Comparison of ENCODE assay signal across 8 cellular contexts in the genomic region with DNA sequence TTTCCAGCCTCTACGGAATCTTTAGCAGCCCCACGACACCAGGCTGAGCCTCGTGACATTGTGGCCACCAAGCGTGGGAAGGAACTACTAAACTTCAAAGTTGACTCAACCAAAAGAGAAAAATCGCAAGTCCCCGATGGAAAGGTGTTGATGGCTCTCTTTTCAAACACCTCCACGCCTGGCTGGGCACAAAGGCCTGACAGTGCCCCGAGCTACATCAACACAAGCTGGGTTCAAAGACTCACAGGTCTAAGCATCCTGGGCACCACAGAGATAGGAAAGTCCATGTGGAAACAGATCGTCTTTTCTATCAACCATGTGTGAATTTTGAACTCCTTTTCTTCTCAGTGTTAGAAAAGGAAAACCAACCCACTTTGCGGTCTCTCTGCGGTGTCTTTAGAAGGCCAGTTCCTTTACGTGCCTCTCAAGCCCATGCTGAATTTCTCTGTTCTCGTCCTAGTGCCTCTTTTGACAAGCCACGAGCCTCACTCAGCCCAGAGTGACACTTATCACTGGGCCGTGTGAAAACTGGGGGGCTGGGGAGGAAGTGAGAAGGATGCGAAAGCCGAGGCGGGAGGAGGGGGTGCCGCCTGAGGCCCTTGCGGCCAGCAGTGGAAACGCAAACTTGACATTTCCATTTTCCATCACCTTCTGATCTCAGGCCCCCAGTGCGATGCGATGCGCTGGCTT. TPM values are rescaled to one million over a fixed set of nuclear protein-coding genes. Genes with fewer than 3 reads are reported as not detected.
DNase-seq lines count a peak whose midpoint lies in the region; ATAC-seq, FAIRE-seq and TF ChIP-seq lines count a peak whose summit lies in the region.

No MANE protein-coding gene starts in this region.

- FAIRE-seq in K562 (lab: Jason Lieb, UNC) (no peak), small intestine (lab: Jason Lieb, UNC) (no peak)

- WGBS in K562 (ENCODE audit: insufficient coverage, low coverage, missing lambda C conversion rate): 59% methylated on average over 24 of the region's 24 CpGs
- WGBS in small intestine, 3 donors: 63 to 74% (median 64%) methylated on average over 23 to 24 of the region's 24 CpGs

- peak in 2 of 3 experiments; percentile 32 to 41; a peak in 2 of 6 replicates for TF ChIP-seq CTCF in K562 (IDR thresholded peaks at IDR 0.05 in 2 of 3, conservative IDR thresholded peaks at IDR 0.05 in 1 of 3; ENCODE audit: insufficient read depth in 2 of 3, low read depth in 1 of 3, low read length in 3 of 3)

- no peaks in the 10 kb centered on the region for H4K20me1 ChIP-seq in K562 (replicated peaks; ENCODE audit: control insufficient read depth, insufficient read depth, low read length)

- no peak overlapping the region for H3K27ac ChIP-seq in K562 (ENCODE audit: extremely low read depth, low read depth, low read length)
- peak overlapping the region; percentile 28 to 70 for H3K27ac ChIP-seq in small intestine (ENCODE audit: low read depth in 1 of 2, low read length in 1 of 2)

- no peaks in the 10 kb centered on the region for H3K36me3 Mint-ChIP-seq in T-helper 17 cell (ENCODE audit: low read depth)

- H3K79me2 ChIP-seq in K562 (ENCODE audit: control insufficient read depth, insufficient read depth, low read length): no peaks in the 10 kb centered on the region

- H3K4me3 ChIP-seq in K562 (no peak overlapping the region), small intestine (ENCODE audit: low read depth in 1 of 2, low read length in 2 of 2) (no peak overlapping the region)

- no peaks in the 10 kb centered on the region for H3K27me3 ChIP-seq in K562 (ENCODE audit: control insufficient read depth in 2 of 2, insufficient read depth in 2 of 2, low read length in 2 of 2)
- no peaks in the 10 kb centered on the region for H3K27me3 ChIP-seq in small intestine (ENCODE audit: control insufficient read depth in 2 of 2, insufficient read depth in 2 of 2, low read length in 2 of 2)

- H3K4me1 Mint-ChIP-seq in T-helper 17 cell: peaks cover 30% of the 10 kb centered on the region

- intact Hi-C loops in K562 (cut with micrococcal nuclease): loop anchor here (2.0 kb wide), 1 partner anchor 91 kb away; no protein-coding TSS in a partner anchor

- DNase-seq in T-helper 17 cell (peak in 1 of 3 donors; percentile 13), K562 (ENCODE audit: extremely low read depth in 1 of 4, low spot score in 3 of 4) (peak in 2 of 4 experiments; percentile 34 to 46), small intestine (peak; percentile 56), NCI-H1092 (lab: John Stamatoyannopoulos, UW) (no peak), middle frontal gyrus (ENCODE audit: extremely low spot score, low spot score) (no peak), HUDEP-2 (lab: John Stamatoyannopoulos, UW; ENCODE audit: unreplicated experiment in 76 of 76) (no peak)

- H3K36me3 ChIP-seq in K562 (ENCODE audit: control insufficient read depth, insufficient read depth, low read length) (no peaks in the 10 kb centered on the region), small intestine (ENCODE audit: control insufficient read depth in 2 of 2, insufficient read depth in 2 of 2, low read length in 2 of 2) (no peaks in the 10 kb centered on the region)

- H3K9ac ChIP-seq in K562 (ENCODE audit: insufficient read depth in 1 of 2, low read depth in 2 of 2, low read length in 2 of 2): no peak overlapping the region

- peak overlapping the region; percentile 72 for H3K27ac Mint-ChIP-seq in T-helper 17 cell

- H2AFZ ChIP-seq in K562 (ENCODE audit: low read depth, low read length): peak overlapping the region; percentile 27; the same call in 1 of the 2 replicates

- H3K4me1 ChIP-seq in K562 (replicated peaks in 1 of 2; ENCODE audit: control insufficient read depth in 2 of 2, insufficient read depth in 2 of 2, low read length in 2 of 2) (peaks cover 3 to 15% of the 10 kb centered on the region in 2 experiments; a peak in 3 of 5 replicates), small intestine (ENCODE audit: control insufficient read depth in 2 of 2, insufficient read depth in 1 of 2, low read depth in 1 of 2, low read length in 1 of 2) (peaks cover 0 to 13% of the 10 kb centered on the region in 2 donors)

- no peaks in the 10 kb centered on the region for H3K9me3 ChIP-seq in T-helper 17 cell (ENCODE audit: control insufficient read depth, low read length, poor library complexity, severe bottlenecking)
- no peaks in the 10 kb centered on the region for H3K9me3 ChIP-seq in K562 (replicated peaks; ENCODE audit: control insufficient read depth, insufficient read depth, low read depth, low read length)
- H3K9me3 ChIP-seq in small intestine (ENCODE audit: control insufficient read depth, low read depth): no peaks in the 10 kb centered on the region

- H3K4me3 Mint-ChIP-seq in T-helper 17 cell: peak overlapping the region; percentile 77

- no peaks in the 10 kb centered on the region for H3K27me3 Mint-ChIP-seq in T-helper 17 cell

- no peak for TF ChIP-seq EP300 in K562 (IDR thresholded peaks at IDR 0.05; ENCODE audit: low read length)

- H3K4me2 ChIP-seq in K562 (ENCODE audit: insufficient read depth, low read length): no peak overlapping the region

- H3K9me1 ChIP-seq in K562 (ENCODE audit: control insufficient read depth, insufficient read depth, low read length): no peaks in the 10 kb centered on the region

- CTCF ChIA-PET in K562 (lab: Yijun Ruan, JAX; ENCODE audit: low intra/inter-chr PET ratio): no interaction called here

- TF ChIP-seq POLR2A in K562 (conservative IDR thresholded peaks at IDR 0.05): no peak

- ATAC-seq in GM18520 (IDR thresholded peaks at IDR 0.05; ENCODE audit: unreplicated experiment) (peak; percentile 44), HG02884 (IDR thresholded peaks at IDR 0.05; ENCODE audit: unreplicated experiment) (peak; percentile 67), T-helper 17 cell (peak; percentile 79), K562 (peak; percentile 66)

- POLR2A ChIA-PET in K562 (lab: Yijun Ruan, JAX): interaction anchor here (1.2 kb wide), 1 partner anchor 23 kb away, joined by 5 read pairs; no protein-coding TSS in a partner anchor

- TF ChIP-seq RAD21 in K562 (CRISPR knock-in tag; conservative IDR thresholded peaks at IDR 0.05 in 1 of 2, IDR thresholded peaks at IDR 0.05 in 1 of 2): no peak; a peak in 1 of 4 replicates

- no TSS peak for BruUV-seq in K562 (replicated peaks; lab: Mats Ljungman, UMichigan)

- in situ Hi-C loops in K562 (cut with MboI): no loop called here

TF ChIP-seq in K562, 482 proteins besides CTCF, POLR2A, EP300 and RAD21 (continues in another document):
- TF ChIP-seq TRIM28 (IDR thresholded peaks at IDR 0.05) (no peak), ZC3H4 (CRISPR knock-in tag; IDR thresholded peaks at IDR 0.05; ENCODE audit: borderline replicate concordance) (no peak), BCOR (IDR thresholded peaks at IDR 0.05) (no peak), RCOR1 (IDR thresholded peaks at IDR 0.05; ENCODE audit: borderline replicate concordance in 1 of 2, low read depth in 2 of 2, low read length in 2 of 2) (no peak), ID3 (CRISPR knock-in tag; IDR thresholded peaks at IDR 0.05) (no peak), ID3 (tag; IDR thresholded peaks at IDR 0.05) (peak; percentile 69; the same call in 1 of the 2 replicates), RBM25 (IDR thresholded peaks at IDR 0.05; ENCODE audit: low read depth, low read length, severe bottlenecking) (no peak), ZBTB7A (IDR thresholded peaks at IDR 0.05; ENCODE audit: borderline replicate concordance, control insufficient read depth, low read depth, low read length) (peak; percentile 49; the same call in 1 of the 2 replicates), CTCFL (IDR thresholded peaks at IDR 0.05; ENCODE audit: borderline replicate concordance, insufficient read depth, low read depth, low read length, poor library complexity, severe bottlenecking) (no peak), ZNF384 (IDR thresholded peaks at IDR 0.05; ENCODE audit: low read depth, low read length) (no peak)

RNA-seq across cellular contexts. Expression of gene GFOD1, which starts 59.4 kb away (rescaled TPM):
- total RNA-seq in T-helper 17 cell (1 to 10 TPM; 1.4 to 3.1 TPM), K562 (2014; rRNA removed) (8.3 and 10.3 TPM in 2 replicates), K562 (2014; rRNA removed; fragmentation: Illumina TruSeq; extraction: Trizol) (10.8 and 11.0 TPM in 2 replicates), K562 (2015; rRNA removed; fragmentation: Illumina TruSeq; extraction: Trizol) (10.5 and 10.8 TPM in 2 replicates), K562 (2021) (10.3 and 12.0 TPM in 2 replicates)
- 13.1 and 17.7 TPM in 2 replicates for total RNA-seq in K562 (2011; cell fraction: chromatin; rRNA removed; ENCODE audit: low replicate concordance)
- total RNA-seq in K562 (2011; cell fraction: nucleolus; rRNA removed): 8.6 and 9.2 TPM in 2 replicates
- 12.8 and 23.1 TPM in 2 replicates for total RNA-seq in K562 (2011; cell fraction: nucleoplasm; rRNA removed)
- polyA plus RNA-seq in K562 (2011; rRNA removed) (3.6 and 3.8 TPM in 2 replicates), K562 (2014; fragmentation: Illumina TruSeq; extraction: Trizol) (7.4 and 8.0 TPM in 2 replicates), K562 (2014; fragmentation: Nextera tagmentation; extraction: Ambion mirVana) (1 to 10 TPM; 5.4 to 5.9 TPM), K562 (2014; rRNA removed) (7.0 and 8.2 TPM in 2 replicates), small intestine (1 to 10 TPM; 1.1 to 7.3 (median 1.9) TPM)
- polyA plus RNA-seq in K562 (2011; cell fraction: cytosol; rRNA removed): 3.0 and 4.7 TPM in 2 replicates
- 3.3 and 5.0 TPM in 2 replicates for polyA plus RNA-seq in K562 (2011; cell fraction: nucleus; rRNA removed)
- 3.6 and 6.6 TPM in 2 replicates for polyA plus RNA-seq in K562 (2012)
- polyA minus RNA-seq in K562 (2011; rRNA and poly(A)+ RNA removed): 7.9 and 8.5 TPM in 2 replicates
- 3.9 and 7.1 TPM in 2 replicates for polyA minus RNA-seq in K562 (2011; cell fraction: cytosol; rRNA and poly(A)+ RNA removed)
- polyA minus RNA-seq in K562 (2011; cell fraction: nucleus; rRNA and poly(A)+ RNA removed): 8.1 and 9.6 TPM in 2 replicates
